Comparison of ENCODE assay signal across 8 cellular contexts in genomic region chr1:156212130-156212529, GRCh38. TPM values are rescaled to one million over a fixed set of nuclear protein-coding genes. Genes with fewer than 3 reads are reported as not detected.
DNase-seq lines count a peak whose midpoint lies in the region; ATAC-seq and TF ChIP-seq lines count a peak whose summit lies in the region.

No MANE protein-coding gene starts in this region.

- H3K4me2 ChIP-seq in DOHH2 (ENCODE audit: low read length): peak overlapping the region; percentile 77

- no peak for TF ChIP-seq POLR2A in esophagus squamous epithelium (IDR thresholded peaks at IDR 0.05)

- H3K4me1 ChIP-seq in DOHH2 (ENCODE audit: control insufficient read depth, low read length) (peaks cover 12% of the 10 kb centered on the region), SJSA1 (replicated peaks) (peaks cover 15% of the 10 kb centered on the region), esophagus squamous epithelium (peaks cover 10 to 38% (median 16%) of the 10 kb centered on the region in 3 donors)

- WGBS in esophagus squamous epithelium, 2 donors: 72 to 74% methylated on average over 9 of the region's 9 CpGs

- DNase-seq in SJSA1 (ENCODE audit: low read depth in 1 of 2, low spot score in 2 of 2): no peak
- DNase-seq in esophagus squamous epithelium (lab: John Stamatoyannopoulos, UW): no peak
- no peak for DNase-seq in progenitor cell of endocrine pancreas (ENCODE audit: low spot score, unreplicated experiment)
- no peak for DNase-seq in AML-193 (lab: John Stamatoyannopoulos, UW)
- DNase-seq in DMS153 (lab: John Stamatoyannopoulos, UW): no peak
- DNase-seq in NCI-H345 treated with DMSO at 0.1 percent for 48 hours (lab: John Stamatoyannopoulos, UW; ENCODE audit: unreplicated experiment): no peak

- H3K4me3 Mint-ChIP-seq in progenitor cell of endocrine pancreas (ENCODE audit: low read depth): peak overlapping the region; percentile 93

- TF ChIP-seq CTCF in DOHH2 (IDR thresholded peaks at IDR 0.05; ENCODE audit: low read depth, low read length, poor library complexity, severe bottlenecking): no peak
- no peak for TF ChIP-seq CTCF in esophagus squamous epithelium (IDR thresholded peaks at IDR 0.05)
- TF ChIP-seq CTCF in progenitor cell of endocrine pancreas (IDR thresholded peaks at IDR 0.05; ENCODE audit: unreplicated experiment): no peak

- no peak for ATAC-seq in HG03097 (IDR thresholded peaks at IDR 0.05; ENCODE audit: low FRiP score, unreplicated experiment)

- peaks cover 5% of the 10 kb centered on the region for H3K36me3 Mint-ChIP-seq in progenitor cell of endocrine pancreas (ENCODE audit: insufficient read depth)

- H3K4me1 Mint-ChIP-seq in progenitor cell of endocrine pancreas (ENCODE audit: low read depth): peaks cover 10% of the 10 kb centered on the region

- peaks cover 50% of the 10 kb centered on the region for H3K36me3 ChIP-seq in DOHH2 (ENCODE audit: control insufficient read depth, low read length)
- H3K36me3 ChIP-seq in SJSA1: peaks cover 65% of the 10 kb centered on the region
- peaks cover 4 to 64% (median 15%) of the 10 kb centered on the region in 3 donors for H3K36me3 ChIP-seq in esophagus squamous epithelium

- H3K27me3 Mint-ChIP-seq in progenitor cell of endocrine pancreas: no peaks in the 10 kb centered on the region

- peaks cover 5% of the 10 kb centered on the region; the same call in 1 of the 2 replicates for H3F3A ChIP-seq in DOHH2 (ENCODE audit: control insufficient read depth, insufficient read depth)

- H3K27me3 ChIP-seq in DOHH2 (ENCODE audit: control insufficient read depth, low read length) (no peaks in the 10 kb centered on the region), SJSA1 (replicated peaks) (no peaks in the 10 kb centered on the region), esophagus squamous epithelium (no peaks in the 10 kb centered on the region)

- no peaks in the 10 kb centered on the region for H3K9me3 Mint-ChIP-seq in progenitor cell of endocrine pancreas (ENCODE audit: low read depth)

- peak overlapping the region; percentile 96 for H3K4me3 ChIP-seq in DOHH2 (ENCODE audit: low read length)
- H3K4me3 ChIP-seq in SJSA1: peak overlapping the region; percentile 76
- peak overlapping the region; percentile 63 to 76 (median 70) for H3K4me3 ChIP-seq in esophagus squamous epithelium

- H3K27ac ChIP-seq in DOHH2 (ENCODE audit: low read depth, low read length) (peak overlapping the region; percentile 74), SJSA1 (peak overlapping the region; percentile 95), esophagus squamous epithelium (peak overlapping the region; percentile 95 to 98 (median 96))

- no peaks in the 10 kb centered on the region for H4K20me1 ChIP-seq in DOHH2 (ENCODE audit: control insufficient read depth, insufficient read depth, low read depth, low read length)

- peaks cover 29% of the 10 kb centered on the region for H3K79me2 ChIP-seq in DOHH2 (ENCODE audit: control insufficient read depth, low read length)

- H3K27ac Mint-ChIP-seq in progenitor cell of endocrine pancreas: peak overlapping the region; percentile 100

- intact Hi-C loops in esophagus squamous epithelium (cut with DNase I): no loop called here

- H3K9me3 ChIP-seq in DOHH2 (ENCODE audit: control insufficient read depth, insufficient read depth, low read length) (no peaks in the 10 kb centered on the region), SJSA1 (replicated peaks) (no peaks in the 10 kb centered on the region), esophagus squamous epithelium (no peaks in the 10 kb centered on the region)

- H3K9me2 ChIP-seq in DOHH2 (replicated peaks; ENCODE audit: control insufficient read depth, low read length): no peaks in the 10 kb centered on the region

RNA-seq across cellular contexts. Expression of gene PMF1, which starts 0.7 kb away (rescaled TPM):
- 85.6 and 100 TPM in 2 replicates for total RNA-seq in SJSA1 (2014; rRNA removed; shearing (Covaris generic))
- total RNA-seq in esophagus squamous epithelium (10 to 100 TPM; 40.8 to 64.9 (median 53.5) TPM), progenitor cell of endocrine pancreas (77.7 and 80.9 TPM in 2 replicates)

RNA-seq across cellular contexts. Expression of gene SLC25A44, which starts 18.2 kb away (rescaled TPM):
- total RNA-seq in SJSA1 (2014; rRNA removed; shearing (Covaris generic)): 16.4 and 17.9 TPM in 2 replicates
- total RNA-seq in esophagus squamous epithelium (10 to 100 TPM; 10.5 to 17.7 (median 15.7) TPM), progenitor cell of endocrine pancreas (14.3 and 20.4 TPM in 2 replicates)

RNA-seq across cellular contexts. Expression of gene BGLAP, which starts 29.9 kb away (rescaled TPM):
- total RNA-seq in SJSA1 (2014; rRNA removed; shearing (Covaris generic)): not detected in 2 replicates
- total RNA-seq in esophagus squamous epithelium: 1 to 10 TPM in 1 of 4 donors, under 1 TPM in 2, not detected in 1; 0.38 to 1.7 (median 0.40) TPM
- total RNA-seq in progenitor cell of endocrine pancreas: 4.8 and 5.8 TPM in 2 replicates

RNA-seq across cellular contexts. Expression of gene PAQR6, which starts 35.7 kb away (rescaled TPM):
- 0.16 and 0.32 TPM in 2 replicates for total RNA-seq in SJSA1 (2014; rRNA removed; shearing (Covaris generic))
- total RNA-seq in esophagus squamous epithelium (1 to 10 TPM in 2 of 4 donors, under 1 TPM in 2; 0.88 to 3.4 (median 2.0) TPM), progenitor cell of endocrine pancreas (21.5 and 22.3 TPM in 2 replicates)

RNA-seq across cellular contexts. Expression of gene SEMA4A, which starts 58.7 kb away (rescaled TPM):
- 0.16 and 1.8 TPM in 2 replicates for total RNA-seq in SJSA1 (2014; rRNA removed; shearing (Covaris generic))
- total RNA-seq in esophagus squamous epithelium (10 to 100 TPM; 21.4 to 36.6 (median 23.1) TPM), progenitor cell of endocrine pancreas (2.1 and 3.7 TPM in 2 replicates)
